In the genomic region with DNA sequence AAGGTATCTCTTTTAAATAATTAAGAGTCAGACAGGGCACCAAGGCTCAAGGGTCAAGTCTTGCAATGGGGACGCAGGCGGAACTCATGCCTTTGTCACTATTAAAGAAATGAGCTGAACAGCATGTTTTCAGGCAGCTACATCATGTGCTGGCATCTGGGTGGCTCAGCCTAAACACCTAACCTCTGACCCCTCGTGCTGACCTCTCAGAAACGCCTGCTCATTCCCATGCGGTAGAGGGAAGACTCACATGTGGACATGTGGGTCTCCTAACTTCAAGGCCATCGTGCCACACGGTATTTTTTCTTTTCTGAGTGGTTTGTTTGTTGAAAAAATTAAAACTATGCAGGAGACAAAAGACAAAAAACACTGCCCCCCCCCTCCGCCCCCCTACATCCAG, we compare ENCODE assay signal across 19 cellular contexts. TPM values are rescaled to one million over a fixed set of nuclear protein-coding genes. Genes with fewer than 3 reads are reported as not detected.
DNase-seq lines count a peak whose midpoint lies in the region; ATAC-seq and TF ChIP-seq lines count a peak whose summit lies in the region.
"Had no signal": no experiment of that assay in that cellular context is flagged by ENCODE, and none has a peak within 500 bp of the region (broad histone marks: within the 10 kb centered on the region; RNA-seq: fewer than 3 reads in every experiment).

No MANE protein-coding gene starts in this region.

- H3K9me3 Mint-ChIP-seq in H9: peaks cover 4% of the 10 kb centered on the region in 2 experiments; a peak in 4 of 5 replicates

- H2BK5ac ChIP-seq in H9 (ENCODE audit: insufficient read length, low read length): no peak overlapping the region

- H2BK12ac ChIP-seq in H9 (ENCODE audit: insufficient read length, low read depth, low read length): no peak overlapping the region

- H3K9me3 ChIP-seq in H9 (ENCODE audit: control insufficient read depth, low read depth, low read length): no peaks in the 10 kb centered on the region
- H3K9me3 ChIP-seq: Caco-2 had no signal

- no peaks in the 10 kb centered on the region for H4K20me1 ChIP-seq in H9 (ENCODE audit: control insufficient read depth, insufficient read depth, insufficient read length)
- H4K20me1 ChIP-seq: BLaER1 had no signal

- H2AK5ac ChIP-seq in H9 (ENCODE audit: insufficient read length, low read length): no peak overlapping the region

- H4K91ac ChIP-seq in H9 (ENCODE audit: insufficient read length, low read depth, low read length): no peak overlapping the region

- no peaks in the 10 kb centered on the region for H3K27me3 ChIP-seq in H9 (ENCODE audit: insufficient read depth, low read length)
- H3K27me3 ChIP-seq: BLaER1 had no signal

- no peak overlapping the region for H3K4ac ChIP-seq in H9 (ENCODE audit: low read depth, low read length)

- intact Hi-C loops in sciatic nerve (cut with DNase I): no loop called here

- no peak overlapping the region for H3K4me3 Mint-ChIP-seq in H9
- H3K4me3 Mint-ChIP-seq: B cell; CD4-positive, CD25-positive, alpha-beta regulatory T cell; CD8-positive, alpha-beta T cell had no signal

- no peak overlapping the region for H3K9ac ChIP-seq in H9 (ENCODE audit: extremely low read depth, insufficient read length, low read length)
- H3K9ac ChIP-seq: BLaER1 had no signal

- H3T11ph ChIP-seq in H9 (ENCODE audit: low read length): no peak overlapping the region

- no peak overlapping the region for H2BK120ac ChIP-seq in H9 (ENCODE audit: low read depth, low read length, poor library complexity, severe bottlenecking)

- no peak overlapping the region for H3K27ac ChIP-seq in H9 (ENCODE audit: insufficient read length, low read depth, low read length)
- H3K27ac ChIP-seq: 22Rv1, BLaER1, C4-2B had no signal

- H3K4me2 ChIP-seq in H9 (ENCODE audit: insufficient read depth, insufficient read length, low read length): no peak overlapping the region
- H3K4me2 ChIP-seq: BLaER1 had no signal

- DNase-seq in activated CD8-positive, alpha-beta memory T cell treated with anti-CD3 and anti-CD28 coated beads for 24 hours: peak; percentile 9
- no peak for DNase-seq in activated CD8-positive, alpha-beta memory T cell treated with anti-CD3 and anti-CD28 coated beads, Interleukin-2, amount 50 U/mL, for 48 hours
- DNase-seq in H9 (no peak), mesenteric fat pad (ENCODE audit: low spot score) (peak; percentile 51), sciatic nerve (ENCODE audit: low spot score) (peak; percentile 30), NCI-H748 treated with DMSO at 0.1 percent for 48 hours (lab: John Stamatoyannopoulos, UW) (no peak)
- no peak for DNase-seq in stimulated activated CD4-positive, alpha-beta T cell treated with anti-CD3 and anti-CD28 coated beads, Interleukin-2, amount 100 ng/mL, for 24 hours
- DNase-seq in stimulated activated naive CD4-positive, alpha-beta T cell treated with Interleukin-2 at 50 U/mL for 16 hours (lab: John Stamatoyannopoulos, UW): no peak
- DNase-seq: Caco-2; CD4-positive, CD25-positive, alpha-beta regulatory T cell; CD8-positive, alpha-beta T cell; DMS153; DND-41; GOT3; HCEC 1CT had no signal

- H2BK20ac ChIP-seq in H9 (ENCODE audit: low read depth, low read length, poor library complexity, severe bottlenecking): no peak overlapping the region

- H3K23ac ChIP-seq in H9 (ENCODE audit: insufficient read length, low read depth, low read length): no peak overlapping the region

- WGBS in H9 (ENCODE audit: extremely low coverage, insufficient read length, low lambda C conversion rate): no CpG with 5 or more reads among the region's 8 CpGs

- H3K18ac ChIP-seq in H9 (ENCODE audit: insufficient read length, low read depth, low read length): no peak overlapping the region

- ATAC-seq in sciatic nerve: no peak
- ATAC-seq: CD8-positive, alpha-beta T cell had no signal

- H4K5ac ChIP-seq in H9 (ENCODE audit: insufficient read length, low read depth, low read length): no peak overlapping the region

- H2AFZ ChIP-seq in H9 (ENCODE audit: low read length): no peak overlapping the region

- H3K27ac Mint-ChIP-seq in H9: peak overlapping the region in 2 of 3 experiments; percentile 39 to 74; a peak in 2 of 7 replicates
- H3K27ac Mint-ChIP-seq: B cell; CD4-positive, CD25-positive, alpha-beta regulatory T cell; CD8-positive, alpha-beta T cell had no signal

- no peak overlapping the region for H2BK15ac ChIP-seq in H9 (ENCODE audit: low read depth, low read length)

- H4K8ac ChIP-seq in H9 (replicated peaks; ENCODE audit: insufficient read length, low read depth, low read length): no peak overlapping the region

- H3K4me1 ChIP-seq in H9 (ENCODE audit: insufficient read depth, low read length): peaks cover 10% of the 10 kb centered on the region

- no peaks in the 10 kb centered on the region for H3K79me1 ChIP-seq in H9 (ENCODE audit: insufficient read depth, low read depth, low read length, poor library complexity, severe bottlenecking)

- no peak overlapping the region for H3K14ac ChIP-seq in H9 (ENCODE audit: insufficient read depth, low read length)

- no peaks in the 10 kb centered on the region for H3K79me2 ChIP-seq in H9 (ENCODE audit: insufficient read depth, low read length)

- H3K4me1 Mint-ChIP-seq in H9: peaks cover 38 to 40% of the 10 kb centered on the region in 2 experiments
- H3K4me1 Mint-ChIP-seq: B cell had no signal

- peaks cover 4% of the 10 kb centered on the region for H3K27me3 Mint-ChIP-seq in H9 (ENCODE audit: low read depth)

- peaks cover 2 to 25% (median 8%) of the 10 kb centered on the region in 3 experiments; a peak in 4 of 7 replicates for H3K36me3 Mint-ChIP-seq in H9 (ENCODE audit: insufficient read depth in 1 of 3, low read depth in 3 of 3)
- H3K36me3 Mint-ChIP-seq: CD4-positive, CD25-positive, alpha-beta regulatory T cell; CD8-positive, alpha-beta T cell had no signal

- TF ChIP-seq CTCF in H9 (conservative IDR thresholded peaks at IDR 0.05): no peak

- no peaks in the 10 kb centered on the region for H3K23me2 ChIP-seq in H9 (ENCODE audit: insufficient read length, low read depth, low read length, poor library complexity, severe bottlenecking)

- H3K56ac ChIP-seq in H9 (ENCODE audit: insufficient read length, low read depth, low read length): no peak overlapping the region

RNA-seq across cellular contexts. Expression of a gene that starts 31.3 kb away (rescaled TPM):
- total RNA-seq in H9 (2021) (2.3 TPM in 2 replicates), mesenteric fat pad (1.1 TPM), sciatic nerve (0.31 TPM)
- total RNA-seq: B cell; CD4-positive, CD25-positive, alpha-beta regulatory T cell; CD8-positive, alpha-beta T cell had no signal

Comparison
In these comparisons a context has a peak if more than half of its experiments do, and no peak if none do; other contexts are left out.
1. DNase-seq: peak in activated CD8-positive, alpha-beta memory T cell treated with anti-CD3 and anti-CD28 coated beads for 24 hours (single experiment), mesenteric fat pad (single experiment) and sciatic nerve (single experiment); none in activated CD8-positive, alpha-beta memory T cell treated with anti-CD3 and anti-CD28 coated beads, Interleukin-2, amount 50 U/mL, for 48 hours (single experiment), H9 (single experiment), stimulated activated CD4-positive, alpha-beta T cell treated with anti-CD3 and anti-CD28 coated beads, Interleukin-2, amount 100 ng/mL, for 24 hours (0 of 2), NCI-H748 treated with DMSO at 0.1 percent for 48 hours (single experiment) and stimulated activated naive CD4-positive, alpha-beta T cell treated with Interleukin-2 at 50 U/mL for 16 hours (single experiment).